In genomic region chr22:44070029-44070428, GRCh38 we compare ENCODE assay signal across 21 cellular contexts.
"Had no signal": no experiment of that assay in that cellular context is flagged by ENCODE, and none has a peak within 500 bp of the region (broad histone marks: within the 10 kb centered on the region; RNA-seq: fewer than 3 reads in every experiment).

No MANE protein-coding gene starts in this region.

- H3K4me1 ChIP-seq: parathyroid adenoma had no signal

- DNase-seq: effector CD8-positive, alpha-beta T cell; foreskin melanocyte; heart left ventricle; hippocampal formation; kidney glomerular epithelial cell; mammary epithelial cell; mucosa of descending colon; psoas muscle; retina; spleen; stimulated activated CD4-positive, alpha-beta T cell treated with anti-CD3 and anti-CD28 coated beads, Interleukin-15, amount 100 ng/mL, for 24 hours; stimulated activated CD4-positive, alpha-beta T cell treated with anti-CD3 and anti-CD28 coated beads, Interleukin-1b, Interleukin-23, amount 100 ng/mL, for 48 hours; stimulated activated CD4-positive, alpha-beta T cell treated with anti-CD3 and anti-CD28 coated beads, Interleukin-4, amount 100 ng/mL, for 24 hours; stimulated activated naive CD4-positive, alpha-beta T cell; stomach; trophoblast cell had no signal

- H3K9ac ChIP-seq: parathyroid adenoma had no signal

- H3K4me3 Mint-ChIP-seq: natural killer cell treated with Interleukin-12 subunit alpha and Interleukin-12 subunit beta and Interleukin-15 and Interleukin-18, amount 100 ng/mL, for 72 hours had no signal

- H3K27ac ChIP-seq: coronary artery, heart left ventricle, parathyroid adenoma, psoas muscle, spleen, stomach had no signal

- H3K9me3 Mint-ChIP-seq: natural killer cell treated with Interleukin-12 subunit alpha and Interleukin-12 subunit beta and Interleukin-15 and Interleukin-18, amount 100 ng/mL, for 72 hours had no signal

- H3K79me2 ChIP-seq: parathyroid adenoma had no signal

- H3K4me3 ChIP-seq: coronary artery, dorsolateral prefrontal cortex, heart left ventricle, mucosa of descending colon, psoas muscle, spleen, stomach had no signal

- H3K36me3 Mint-ChIP-seq: natural killer cell treated with Interleukin-12 subunit alpha and Interleukin-12 subunit beta and Interleukin-15 and Interleukin-18, amount 100 ng/mL, for 72 hours had no signal

- H3K27ac Mint-ChIP-seq: natural killer cell treated with Interleukin-12 subunit alpha and Interleukin-12 subunit beta and Interleukin-15 and Interleukin-18, amount 100 ng/mL, for 72 hours had no signal

- H2AFZ ChIP-seq: parathyroid adenoma had no signal

- ATAC-seq: heart left ventricle; mucosa of descending colon; natural killer cell treated with Interleukin-12 subunit alpha and Interleukin-12 subunit beta and Interleukin-15 and Interleukin-18, amount 100 ng/mL, for 72 hours; psoas muscle; sciatic nerve had no signal

- H3K27me3 ChIP-seq: dorsolateral prefrontal cortex, heart left ventricle, spleen, stomach had no signal
